12 cellular contexts compared by ENCODE assay signal in the genomic region with DNA sequence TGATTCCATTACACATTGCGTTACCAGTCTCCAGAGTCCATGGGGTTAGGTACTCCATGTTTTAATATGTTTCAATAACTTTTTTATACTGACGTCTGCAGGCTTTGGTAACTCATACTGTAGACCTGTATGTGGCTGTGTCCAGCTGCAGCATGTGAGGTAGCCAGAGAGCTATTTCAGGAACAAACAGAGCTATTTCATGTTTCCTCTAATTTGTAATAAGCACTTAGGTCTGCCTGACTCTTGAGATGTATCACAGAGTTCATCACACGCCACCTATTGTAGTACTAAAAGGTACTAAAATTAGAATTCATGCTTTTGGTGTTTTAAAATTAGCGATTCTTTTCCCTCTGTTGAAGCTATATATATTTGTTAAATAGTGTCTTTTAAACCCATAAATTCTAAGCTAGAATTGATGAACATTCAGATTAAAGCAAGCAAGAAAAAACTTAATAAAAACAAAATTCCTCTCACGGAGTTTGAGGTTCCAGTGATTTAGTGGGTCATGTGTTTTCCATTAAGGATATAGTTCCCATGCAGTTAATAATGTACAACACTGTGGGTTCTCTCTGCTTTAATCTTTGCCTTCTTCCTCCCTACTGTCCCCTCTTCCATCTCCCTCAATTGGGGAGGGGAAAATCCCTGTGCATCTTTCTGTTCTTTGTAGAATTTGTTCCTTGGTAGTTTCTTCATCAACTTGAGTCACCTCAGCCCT. TPM values are rescaled to one million over a fixed set of nuclear protein-coding genes. Genes with fewer than 3 reads are reported as not detected.
A peak's percentile ranks its signal among the peaks of the same experiment; 100 is the strongest.
DNase-seq lines count a peak whose midpoint lies in the region; ATAC-seq and TF ChIP-seq lines count a peak whose summit lies in the region.
"Had no signal": no experiment of that assay in that cellular context is flagged by ENCODE, and none has a peak within 500 bp of the region (broad histone marks: within the 10 kb centered on the region; RNA-seq: fewer than 3 reads in every experiment).

No MANE protein-coding gene starts in this region.

- intact Hi-C loops in upper lobe of right lung (cut with DNase I) = no loop called here

- H3K4me1 ChIP-seq in upper lobe of right lung = peaks cover 61% of the 10 kb centered on the region

- H3K9me3 Mint-ChIP-seq in activated T-cell treated with anti-CD3 and anti-CD28 coated beads, Interleukin-2, amount 50 U/mL, for 24 hours = no peaks in the 10 kb centered on the region
- no peaks in the 10 kb centered on the region for H3K9me3 Mint-ChIP-seq in activated CD4-positive, alpha-beta memory T cell treated with anti-CD3 and anti-CD28 coated beads, Interleukin-2, amount 10 ng/mL, durations not matched to agents 7 days and 5 days
- no peaks in the 10 kb centered on the region for H3K9me3 Mint-ChIP-seq in immature natural killer cell
- H3K9me3 Mint-ChIP-seq: neural crest cell had no signal

- CTCF ChIA-PET in activated CD4-positive, alpha-beta memory T cell treated with anti-CD3 and anti-CD28 coated beads, Interleukin-2, amount 10 ng/mL, durations not matched to agents 7 days and 5 days (lab: Charles Lee) = interaction anchor here (0.9 to 1.3 kb wide), 2 partner anchors 9 to 22 kb away, joined by 3 to 4 read pairs; no protein-coding TSS in a partner anchor

- no peak overlapping the region for H3K4me3 ChIP-seq in upper lobe of right lung
- H3K4me3 ChIP-seq: adrenal gland, HAP-1 had no signal

- no peaks in the 10 kb centered on the region for H3K27me3 Mint-ChIP-seq in activated T-cell treated with anti-CD3 and anti-CD28 coated beads, Interleukin-2, amount 50 U/mL, for 24 hours
- no peaks in the 10 kb centered on the region for H3K27me3 Mint-ChIP-seq in activated CD4-positive, alpha-beta memory T cell treated with anti-CD3 and anti-CD28 coated beads, Interleukin-2, amount 10 ng/mL, durations not matched to agents 7 days and 5 days
- peaks cover 0 to 5% (median 0%) of the 10 kb centered on the region in 3 donors for H3K27me3 Mint-ChIP-seq in immature natural killer cell (ENCODE audit: low read depth in 3 of 3)

- ATAC-seq in upper lobe of right lung = no peak
- ATAC-seq in GM21390 (IDR thresholded peaks at IDR 0.05; ENCODE audit: unreplicated experiment) = no peak

- TF ChIP-seq CTCF in upper lobe of right lung (IDR thresholded peaks at IDR 0.05) = no peak

- peaks cover 52% of the 10 kb centered on the region for H3K4me1 Mint-ChIP-seq in activated T-cell treated with anti-CD3 and anti-CD28 coated beads, Interleukin-2, amount 50 U/mL, for 24 hours (ENCODE audit: low read depth)
- peaks cover 36% of the 10 kb centered on the region for H3K4me1 Mint-ChIP-seq in activated CD4-positive, alpha-beta memory T cell treated with anti-CD3 and anti-CD28 coated beads, Interleukin-2, amount 10 ng/mL, durations not matched to agents 7 days and 5 days
- peaks cover 49 to 78% of the 10 kb centered on the region in 2 donors for H3K4me1 Mint-ChIP-seq in immature natural killer cell

- no peaks in the 10 kb centered on the region for H3K27me3 ChIP-seq in upper lobe of right lung
- H3K27me3 ChIP-seq: adrenal gland had no signal

- H3K27ac Mint-ChIP-seq in activated T-cell treated with anti-CD3 and anti-CD28 coated beads, Interleukin-2, amount 50 U/mL, for 24 hours = peak overlapping the region; percentile 76
- peak overlapping the region; percentile 44 for H3K27ac Mint-ChIP-seq in activated CD4-positive, alpha-beta memory T cell treated with anti-CD3 and anti-CD28 coated beads, Interleukin-2, amount 10 ng/mL, durations not matched to agents 7 days and 5 days
- peak overlapping the region in 1 of 6 donors; percentile 3 for H3K27ac Mint-ChIP-seq in immature natural killer cell

- H3K27ac ChIP-seq in upper lobe of right lung = peak overlapping the region; percentile 37

- POLR2A ChIA-PET in activated CD4-positive, alpha-beta memory T cell treated with anti-CD3 and anti-CD28 coated beads, Interleukin-2, amount 10 ng/mL, durations not matched to agents 7 days and 5 days (lab: Charles Lee) = interaction anchor here (1.1 to 2.6 kb wide), 5 partner anchors 9 to 38 kb away, joined by 4 to 14 read pairs (median 5); partner anchors contain the start of gene FOXO3

- DNase-seq in activated T-cell treated with anti-CD3 and anti-CD28 coated beads, Interleukin-2, amount 50 U/mL, for 24 hours = no peak
- DNase-seq in activated T-cell treated with anti-CD3 and anti-CD28 coated beads for 4 hours (no peak), lung microvascular endothelial cell (ENCODE audit: low read depth in 2 of 2) (peak; percentile 46 to 80), upper lobe of right lung (no peak), NCI-H1436 treated with DMSO at 0.1 percent for 48 hours (lab: John Stamatoyannopoulos, UW) (no peak), immature natural killer cell (no peak)
- no peak for DNase-seq in activated CD4-positive, alpha-beta memory T cell treated with anti-CD3 and anti-CD28 coated beads, Interleukin-2, amount 10 ng/mL, durations not matched to agents 7 days and 5 days
- DNase-seq: adrenal gland, NCI-H524 had no signal

- H3K36me3 ChIP-seq in upper lobe of right lung = no peaks in the 10 kb centered on the region
- H3K36me3 ChIP-seq: adrenal gland, HAP-1 had no signal

- H3K36me3 Mint-ChIP-seq in activated T-cell treated with anti-CD3 and anti-CD28 coated beads, Interleukin-2, amount 50 U/mL, for 24 hours (ENCODE audit: low read depth) = no peaks in the 10 kb centered on the region
- peaks cover 7% of the 10 kb centered on the region for H3K36me3 Mint-ChIP-seq in activated CD4-positive, alpha-beta memory T cell treated with anti-CD3 and anti-CD28 coated beads, Interleukin-2, amount 10 ng/mL, durations not matched to agents 7 days and 5 days (ENCODE audit: low read depth)
- H3K36me3 Mint-ChIP-seq in immature natural killer cell = no peaks in the 10 kb centered on the region

- H3K4me3 Mint-ChIP-seq in activated T-cell treated with anti-CD3 and anti-CD28 coated beads, Interleukin-2, amount 50 U/mL, for 24 hours = no peak overlapping the region
- no peak overlapping the region for H3K4me3 Mint-ChIP-seq in activated CD4-positive, alpha-beta memory T cell treated with anti-CD3 and anti-CD28 coated beads, Interleukin-2, amount 10 ng/mL, durations not matched to agents 7 days and 5 days
- H3K4me3 Mint-ChIP-seq in immature natural killer cell = no peak overlapping the region
- H3K4me3 Mint-ChIP-seq: neural crest cell had no signal

- no peaks in the 10 kb centered on the region for H3K9me3 ChIP-seq in upper lobe of right lung
- H3K9me3 ChIP-seq: adrenal gland, HAP-1 had no signal

RNA-seq across cellular contexts. Expression of gene FOXO3, which starts 37.0 kb away (rescaled TPM):
- total RNA-seq in activated CD4-positive, alpha-beta memory T cell treated with anti-CD3 and anti-CD28 coated beads, Interleukin-2, amount 10 ng/mL, durations not matched to agents 7 days and 5 days = 10 to 100 TPM; 19.1 to 19.3 TPM
- total RNA-seq in lung microvascular endothelial cell (10.2 and 13.9 TPM in 2 replicates), upper lobe of right lung (73.6 TPM)
- 10 to 100 TPM; 20.3 to 41.3 (median 36.4) TPM for polyA plus RNA-seq in immature natural killer cell

Comparison
In these comparisons a context has a peak if more than half of its experiments do, and no peak if none do; other contexts are left out.
1. DNase-seq: peak in lung microvascular endothelial cell (2 of 2); none in activated T-cell treated with anti-CD3 and anti-CD28 coated beads, Interleukin-2, amount 50 U/mL, for 24 hours (single experiment), activated T-cell treated with anti-CD3 and anti-CD28 coated beads for 4 hours (single experiment), activated CD4-positive, alpha-beta memory T cell treated with anti-CD3 and anti-CD28 coated beads, Interleukin-2, amount 10 ng/mL, durations not matched to agents 7 days and 5 days (single experiment), upper lobe of right lung (single experiment), NCI-H1436 treated with DMSO at 0.1 percent for 48 hours (single experiment) and immature natural killer cell (0 of 3).